ENCODE assay signal across 35 cellular contexts in genomic region chr6:140752234-140752633, GRCh38.
"Had no signal": no experiment of that assay in that cellular context is flagged by ENCODE, and none has a peak within 500 bp of the region (broad histone marks: within the 10 kb centered on the region; RNA-seq: fewer than 3 reads in every experiment).

No MANE protein-coding gene starts in this region.

- H3K27me3 ChIP-seq: MG63 had no signal

- H3K36me3 ChIP-seq: MG63 had no signal

- H3K4me3 ChIP-seq: MG63 had no signal

- DNase-seq: Karpas-422, Kasumi-1, MG63, MM.1S, MV-4-11, NCI-H1048, NCI-H1092, NCI-H1092 treated with DMSO at 0.1 percent for 48 hours, NCI-H1105, NCI-H1105 treated with DMSO at 0.1 percent for 48 hours, NCI-H1417, NCI-H1417 treated with DMSO at 0.1 percent for 48 hours, NCI-H1436, NCI-H1436 treated with DMSO at 0.1 percent for 48 hours, NCI-H146, NCI-H1694, NCI-H1694 treated with DMSO at 0.1 percent for 48 hours, NCI-H187, NCI-H187 treated with DMSO at 0.1 percent for 48 hours, NCI-H1930, NCI-H2029, NCI-H2029 treated with DMSO at 0.1 percent for 48 hours, NCI-H2081, NCI-H2081 treated with DMSO at 0.1 percent for 48 hours, NCI-H2107, NCI-H2171, NCI-H2227 treated with DMSO at 0.1 percent for 48 hours, NCI-H226, NCI-H345, NCI-H446, NCI-H446 treated with DMSO at 0.1 percent for 48 hours, NCI-H510A, NCI-H510A treated with DMSO at 0.1 percent for 48 hours, NCI-H524, NCI-H524 treated with DMSO at 0.1 percent for 48 hours had no signal
